Comparison of ENCODE assay signal across 18 cellular contexts in the genomic region with DNA sequence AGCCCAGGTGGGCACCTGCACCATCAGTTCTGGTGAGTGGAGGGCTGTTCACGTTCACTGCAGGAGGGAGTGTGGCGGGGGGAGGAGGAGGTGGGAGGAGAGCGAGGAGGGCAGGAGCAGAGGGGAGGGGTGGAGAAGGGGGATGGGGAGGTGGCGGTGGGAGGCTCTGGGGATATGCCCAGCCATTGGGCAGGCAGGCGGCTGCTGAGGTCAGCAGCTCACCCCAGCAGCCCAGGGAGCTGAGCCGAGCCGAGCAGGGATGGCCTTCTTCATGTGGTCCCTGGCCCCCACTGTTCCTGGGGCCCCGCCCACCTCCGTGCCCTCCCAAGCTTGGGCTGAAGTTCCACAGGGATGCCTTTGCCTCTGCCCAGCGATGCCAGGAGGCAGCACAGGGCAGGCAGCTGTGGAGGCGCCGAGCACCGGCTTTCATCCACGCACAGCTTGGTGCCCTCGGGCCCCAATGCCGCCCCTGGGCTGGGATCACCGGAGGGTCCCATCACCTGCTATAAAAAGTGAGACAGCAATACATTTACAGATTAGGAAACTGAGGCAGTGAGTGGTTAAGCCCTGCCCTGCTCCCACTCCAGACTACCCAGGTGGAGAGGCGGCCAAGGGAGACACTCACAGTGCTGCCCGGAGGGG. TPM values are rescaled to one million over a fixed set of nuclear protein-coding genes. Genes with fewer than 3 reads are reported as not detected.
DNase-seq lines count a peak whose midpoint lies in the region; FAIRE-seq and TF ChIP-seq lines count a peak whose summit lies in the region.
"Had no signal": no experiment of that assay in that cellular context is flagged by ENCODE, and none has a peak within 500 bp of the region (broad histone marks: within the 10 kb centered on the region; RNA-seq: fewer than 3 reads in every experiment).

No MANE protein-coding gene starts in this region.

- no peaks in the 10 kb centered on the region for H3K9me3 Mint-ChIP-seq in neural progenitor cell
- H3K9me3 Mint-ChIP-seq: activated naive CD4-positive, alpha-beta T cell treated with anti-CD3 and anti-CD28 coated beads, Interleukin-2, amount 50 U/mL, for 72 hours had no signal

- TF ChIP-seq CTCF in DOHH2 (IDR thresholded peaks at IDR 0.05; ENCODE audit: low read depth, low read length, poor library complexity, severe bottlenecking) (no peak), H1 (IDR thresholded peaks at IDR 0.05; ENCODE audit: control extremely low read depth in 1 of 3, insufficient read depth in 1 of 3, low read depth in 1 of 3, low read length in 3 of 3) (no peak), neural progenitor cell (IDR thresholded peaks at IDR 0.05) (no peak)

- no peak overlapping the region for H3K14ac ChIP-seq in H1 (ENCODE audit: insufficient read length)

- CTCF ChIA-PET in H1 (lab: Charles Lee; ENCODE audit: partially characterized antibody), result interaction anchor here (0.7 to 4.0 kb wide), 15 partner anchors 9 to 99 kb away, joined by 3 to 23 read pairs (median 4); partner anchors contain the start of gene DGCR6L

- H2BK5ac ChIP-seq in H1 (ENCODE audit: low read depth, low read length), result peak overlapping the region; percentile 83; the same call in 1 of the 2 replicates

- H4K5ac ChIP-seq in H1 (ENCODE audit: insufficient read length, low read depth, low read length), result no peak overlapping the region

- H3K23ac ChIP-seq in H1 (ENCODE audit: insufficient read length), result no peak overlapping the region

- H3K18ac ChIP-seq in H1 (ENCODE audit: extremely low read depth, low read length), result peak overlapping the region; percentile 48

- no peaks in the 10 kb centered on the region for H4K20me1 ChIP-seq in DOHH2 (ENCODE audit: control insufficient read depth, insufficient read depth, low read depth, low read length)
- peaks cover 6 to 17% of the 10 kb centered on the region in 2 experiments for H4K20me1 ChIP-seq in H1 (replicated peaks in 1 of 2; ENCODE audit: control insufficient read depth in 1 of 2, insufficient read depth in 2 of 2, low read length in 2 of 2)
- peaks cover 30% of the 10 kb centered on the region for H4K20me1 ChIP-seq in neural progenitor cell (ENCODE audit: low read depth)

- POLR2A ChIA-PET in H1 (lab: Charles Lee; ENCODE audit: partially characterized antibody), result interaction anchor here (0.7 to 1.6 kb wide), 5 partner anchors 9 to 118 kb away, joined by 3 to 4 read pairs (median 3); no protein-coding TSS in a partner anchor

- peaks cover 3% of the 10 kb centered on the region for H3K36me3 Mint-ChIP-seq in neural progenitor cell
- H3K36me3 Mint-ChIP-seq: activated naive CD4-positive, alpha-beta T cell treated with anti-CD3 and anti-CD28 coated beads, Interleukin-2, amount 50 U/mL, for 72 hours had no signal

- H3K27ac ChIP-seq in DOHH2 (ENCODE audit: low read depth, low read length) (no peak overlapping the region), H1 (ENCODE audit: low read depth, low read length) (no peak overlapping the region), neural progenitor cell (peak overlapping the region; percentile 68)
- H3K27ac ChIP-seq: breast epithelium, left lung, vagina had no signal

- FAIRE-seq in H1 (lab: Jason Lieb, UNC), result no peak
- FAIRE-seq: G401.6, H54 had no signal

- H3K79me1 ChIP-seq in H1 (ENCODE audit: low read depth, low read length), result peaks cover 17% of the 10 kb centered on the region

- no peaks in the 10 kb centered on the region for H3K36me3 ChIP-seq in DOHH2 (ENCODE audit: control insufficient read depth, low read length)
- peaks cover 0 to 13% (median 0%) of the 10 kb centered on the region in 4 experiments; a peak in 2 of 8 replicates for H3K36me3 ChIP-seq in H1 (ENCODE audit: control insufficient read depth in 2 of 4, insufficient read depth in 4 of 4, low read length in 3 of 4)
- H3K36me3 ChIP-seq in neural progenitor cell, result no peaks in the 10 kb centered on the region
- H3K36me3 ChIP-seq: breast epithelium, MG63, vagina had no signal

- H3F3A ChIP-seq in DOHH2 (ENCODE audit: control insufficient read depth, insufficient read depth) (no peaks in the 10 kb centered on the region), neural progenitor cell (ENCODE audit: low read depth) (peaks cover 19% of the 10 kb centered on the region)

- H3K27ac Mint-ChIP-seq in neural progenitor cell, result no peak overlapping the region

- WGBS in H1 (ENCODE audit: extremely low coverage in 1 of 2, insufficient coverage in 1 of 2, insufficient read length in 1 of 2, insufficient replicate concordance in 2 of 2, low coverage in 1 of 2, low lambda C conversion rate in 2 of 2, missing lambda C conversion rate in 1 of 2), 2 experiments, result 81% methylated on average over 13 of the region's 19 CpGs; no CpG with 5 or more reads in 1 of the 2 experiments

- no peak overlapping the region for H3K4me3 Mint-ChIP-seq in neural progenitor cell

- H3K4me2 ChIP-seq in DOHH2 (ENCODE audit: low read length), result peak overlapping the region; percentile 33; the same call in 1 of the 2 replicates
- peak overlapping the region in 1 of 2 experiments; percentile 18; a peak in 2 of 4 replicates for H3K4me2 ChIP-seq in H1 (ENCODE audit: insufficient read depth in 1 of 2, low read depth in 2 of 2, low read length in 2 of 2)
- H3K4me2 ChIP-seq in neural progenitor cell, result peak overlapping the region; percentile 63

- peak overlapping the region; percentile 14 for H4K91ac ChIP-seq in H1 (replicated peaks; ENCODE audit: insufficient read length, low read length)

- H2AFZ ChIP-seq in H1 (ENCODE audit: low read length) (no peak overlapping the region), neural progenitor cell (replicated peaks) (no peak overlapping the region)

- no peak for TF ChIP-seq POLR2A in H1 (IDR thresholded peaks at IDR 0.05; ENCODE audit: control extremely low read depth in 1 of 2, low read depth in 2 of 2, low read length in 2 of 2)

- H2BK120ac ChIP-seq in H1 (replicated peaks; ENCODE audit: low read depth, low read length), result no peak overlapping the region

- no peaks in the 10 kb centered on the region for H3K9me3 ChIP-seq in DOHH2 (ENCODE audit: control insufficient read depth, insufficient read depth, low read length)
- H3K9me3 ChIP-seq in H1 (ENCODE audit: insufficient read depth in 2 of 2, low read depth in 1 of 2, low read length in 1 of 2), result no peaks in the 10 kb centered on the region
- H3K9me3 ChIP-seq in neural progenitor cell (ENCODE audit: low read depth), result no peaks in the 10 kb centered on the region
- H3K9me3 ChIP-seq: breast epithelium, Caco-2, left lung, MG63, vagina had no signal

- H3K9ac ChIP-seq in H1 (replicated peaks in 1 of 4; ENCODE audit: extremely low read depth in 1 of 4, low read depth in 3 of 4, low read length in 3 of 4), result no peak overlapping the region
- no peak overlapping the region for H3K9ac ChIP-seq in neural progenitor cell

- no peak overlapping the region for H2AK5ac ChIP-seq in H1 (ENCODE audit: low read depth, low read length)

- H2BK15ac ChIP-seq in H1 (ENCODE audit: low read length), result no peak overlapping the region

- peak overlapping the region; percentile 25 for H3K4ac ChIP-seq in H1 (replicated peaks; ENCODE audit: insufficient read length, low read depth, low read length)

- no peak overlapping the region for H4K8ac ChIP-seq in H1 (ENCODE audit: extremely low read depth, insufficient read depth, low read length)

- peaks cover 45% of the 10 kb centered on the region for H3K4me1 ChIP-seq in DOHH2 (ENCODE audit: control insufficient read depth, low read length)
- peaks cover 7 to 40% (median 16%) of the 10 kb centered on the region in 4 experiments for H3K4me1 ChIP-seq in H1 (replicated peaks in 1 of 4; ENCODE audit: control insufficient read depth in 3 of 4, insufficient read depth in 4 of 4, low read length in 3 of 4)
- H3K4me1 ChIP-seq in neural progenitor cell, result peaks cover 36% of the 10 kb centered on the region

- H3K23me2 ChIP-seq in H1 (ENCODE audit: low read depth, low read length), result peaks cover 3% of the 10 kb centered on the region; the same call in 1 of the 2 replicates

- no peak overlapping the region for H3K4me3 ChIP-seq in DOHH2 (ENCODE audit: low read length)
- H3K4me3 ChIP-seq in H1 (ENCODE audit: extremely low read depth in 1 of 4, insufficient read depth in 2 of 4, low read depth in 3 of 4, low read length in 4 of 4), result no peak overlapping the region
- H3K4me3 ChIP-seq in neural progenitor cell, result no peak overlapping the region
- H3K4me3 ChIP-seq: breast epithelium, left lung, MG63, vagina had no signal

- no peak for TF ChIP-seq EP300 in H1 (IDR thresholded peaks at IDR 0.05; ENCODE audit: borderline replicate concordance in 1 of 2, low read depth in 2 of 2, low read length in 2 of 2)

- H3K27me3 ChIP-seq in DOHH2 (ENCODE audit: control insufficient read depth, low read length) (no peaks in the 10 kb centered on the region), H1 (replicated peaks in 1 of 4; ENCODE audit: control insufficient read depth in 3 of 4, extremely low read depth in 1 of 4, insufficient read depth in 3 of 4, low read length in 3 of 4) (no peaks in the 10 kb centered on the region), neural progenitor cell (no peaks in the 10 kb centered on the region)
- H3K27me3 ChIP-seq: breast epithelium, left lung, MG63, vagina had no signal

- peaks cover 43% of the 10 kb centered on the region for H3K4me1 Mint-ChIP-seq in neural progenitor cell

- H3K79me2 ChIP-seq in DOHH2 (ENCODE audit: control insufficient read depth, low read length) (no peaks in the 10 kb centered on the region), H1 (ENCODE audit: control insufficient read depth in 1 of 2, insufficient read depth in 2 of 2, low read length in 2 of 2) (peaks cover 0 to 3% of the 10 kb centered on the region in 2 experiments; a peak in 3 of 4 replicates), neural progenitor cell (ENCODE audit: low read depth) (peaks cover 5% of the 10 kb centered on the region)

- no peaks in the 10 kb centered on the region for H3K9me2 ChIP-seq in DOHH2 (replicated peaks; ENCODE audit: control insufficient read depth, low read length)

- H2BK20ac ChIP-seq in H1 (ENCODE audit: low read length), result 0 out of 2 replicates have a peak overlapping the region, but pooled peaks have one; percentile 32

- no peak for TF ChIP-seq RAD21 in H1 (IDR thresholded peaks at IDR 0.05 in 1 of 2, conservative IDR thresholded peaks at IDR 0.05 in 1 of 2; ENCODE audit: low read depth in 2 of 2, low read length in 2 of 2)

- DNase-seq in NCI-H69 (lab: John Stamatoyannopoulos, UW) (peak; percentile 73), H1 (ENCODE audit: low read depth in 1 of 2, low spot score in 2 of 2) (no peak), neural progenitor cell (ENCODE audit: low spot score) (peak; percentile 65), NK-92 (lab: John Stamatoyannopoulos, UW; ENCODE audit: unreplicated experiment) (no peak), NCI-H2107 (lab: John Stamatoyannopoulos, UW) (no peak), kidney tubule cell (ENCODE audit: low spot score) (no peak)
- DNase-seq in activated CD4-positive, CD25-positive, alpha-beta regulatory T cell (lab: John Stamatoyannopoulos, UW), result no peak
- DNase-seq: activated CD4-positive, alpha-beta T cell treated with anti-CD3 and anti-CD28 coated beads, Interleukin-2, amount 50 U/mL, for 1 hour; Caco-2; left lung; MG63; NCI-H2029 treated with DMSO at 0.1 percent for 48 hours had no signal

- peak overlapping the region; percentile 50; the same call in 1 of the 2 replicates for H2BK12ac ChIP-seq in H1 (ENCODE audit: low read depth, low read length)

- H3K56ac ChIP-seq in H1 (replicated peaks; ENCODE audit: insufficient read length, low read depth, low read length), result no peak overlapping the region

- H3K27me3 Mint-ChIP-seq in neural progenitor cell (ENCODE audit: insufficient read depth, low read depth), result peaks cover 11% of the 10 kb centered on the region

RNA-seq across cellular contexts. Expression of gene RTN4R, which starts 21.6 kb away (rescaled TPM):
- total RNA-seq in H1 (2021; fragmentation: NEBNext Ultra II Directional; extraction: Animal tissue kit (Norgen Biotek cat#: 25700)), result 21.8 and 22.5 TPM in 2 replicates
- polyA plus RNA-seq in H1 (2011; rRNA removed), result 41.3 and 51.5 TPM in 2 replicates
- 24.6 TPM for polyA plus RNA-seq in H1 (2011; cell fraction: cytosol; rRNA removed)
- polyA plus RNA-seq in H1 (2011; cell fraction: nucleus; rRNA removed), result 24.0 TPM
- 11.0 to 25.6 TPM (median 23.1 TPM) in 4 replicates for polyA plus RNA-seq in H1 (2012, experiment 1 of 2)
- 19.1 TPM for polyA plus RNA-seq in H1 (2012, experiment 2 of 2)
- polyA plus RNA-seq in H1 (2013, experiment 1 of 2), result 30.2 TPM
- polyA plus RNA-seq in H1 (2013, experiment 2 of 2), result 29.2 TPM
- polyA minus RNA-seq in H1 (2011; rRNA and poly(A)+ RNA removed), result 10.5 and 13.6 TPM in 2 replicates
- polyA minus RNA-seq in H1 (2011; cell fraction: cytosol; rRNA and poly(A)+ RNA removed), result 23.1 TPM
- 9.8 TPM for polyA minus RNA-seq in H1 (2011; cell fraction: nucleus; rRNA and poly(A)+ RNA removed)
- total RNA-seq in neural progenitor cell (ENCODE audit: low replicate concordance), result 6.3 and 20.9 TPM in 2 replicates

Comparison
In these comparisons a context has a peak if more than half of its experiments do, and no peak if none do; other contexts are left out.
1. DNase-seq: peak in NCI-H69 (single experiment) and neural progenitor cell (single experiment); none in H1 (0 of 2), NK-92 (single experiment), NCI-H2107 (single experiment), activated CD4-positive, CD25-positive, alpha-beta regulatory T cell (0 of 4) and kidney tubule cell (single experiment).